ENCODE assay signal across 19 cellular contexts in genomic region chrX:31836479-31836878, GRCh38.
"Had no signal": no experiment of that assay in that cellular context is flagged by ENCODE, and none has a peak within 500 bp of the region (broad histone marks: within the 10 kb centered on the region; RNA-seq: fewer than 3 reads in every experiment).

No MANE protein-coding gene starts in this region.

- H3K27ac ChIP-seq: esophagus squamous epithelium, hepatocyte, lower lobe of right lung, pancreas, prostate gland, sigmoid colon, tibial artery, upper lobe of left lung, uterus had no signal

- H3K79me2 ChIP-seq: hepatocyte had no signal

- H3K4me3 ChIP-seq: esophagus squamous epithelium, hepatocyte, lower lobe of right lung, pancreas, prostate gland, sigmoid colon, smooth muscle cell, tibial artery, upper lobe of left lung, uterus had no signal

- H3K9me3 ChIP-seq: esophagus squamous epithelium, lower lobe of right lung, pancreas, prostate gland, sigmoid colon, tibial artery, upper lobe of left lung, uterus had no signal

- ATAC-seq: effector memory CD8-positive, alpha-beta T cell; left lobe of liver; lower lobe of right lung; stimulated activated effector memory CD8-positive, alpha-beta T cell treated with anti-CD3 and anti-CD28 coated beads, Interleukin-12 subunit alpha, Interleukin-12 subunit beta, amount 100 ng/mL, for 72 hours had no signal

- H3K4me2 ChIP-seq: hepatocyte, smooth muscle cell had no signal

- H2AFZ ChIP-seq: hepatocyte had no signal

- DNase-seq: cerebellar nuclear complex; effector memory CD8-positive, alpha-beta T cell; esophagus squamous epithelium; foreskin fibroblast; head of caudate nucleus; lower lobe of right lung; occipital lobe; pancreas; sigmoid colon; stimulated activated CD4-positive, alpha-beta T cell treated with anti-CD3 and anti-CD28 coated beads, Interleukin-4, amount 100 ng/mL, for 1 hour; stimulated activated CD8-positive, alpha-beta memory T cell treated with anti-CD3 and anti-CD28 coated beads, Interleukin-4, amount 100 ng/mL, for 48 hours; tibial artery; upper lobe of left lung; uterus had no signal

- H3K36me3 ChIP-seq: esophagus squamous epithelium, lower lobe of right lung, pancreas, prostate gland, sigmoid colon, tibial artery, upper lobe of left lung, uterus had no signal

- H3K27me3 ChIP-seq: esophagus squamous epithelium, hepatocyte, pancreas, sigmoid colon, tibial artery, upper lobe of left lung, uterus had no signal

- H3K4me1 ChIP-seq: esophagus squamous epithelium, lower lobe of right lung, pancreas, prostate gland, sigmoid colon, tibial artery, upper lobe of left lung, uterus had no signal
